8 cellular contexts compared by ENCODE assay signal in genomic region chr14:67413806-67414769, GRCh38. TPM values are rescaled to one million over a fixed set of nuclear protein-coding genes. Genes with fewer than 3 reads are reported as not detected.
DNase-seq lines count a peak whose midpoint lies in the region; ATAC-seq and TF ChIP-seq lines count a peak whose summit lies in the region.

No MANE protein-coding gene starts in this region.

- peaks cover 5 to 25% (median 13%) of the 10 kb centered on the region in 9 donors for H3K27me3 ChIP-seq in heart left ventricle

- no peak overlapping the region for H3K4me3 ChIP-seq in heart left ventricle
- H3K4me3 ChIP-seq in fibroblast of villous mesenchyme (ENCODE audit: low read depth, low read length) = no peak overlapping the region

- no peaks in the 10 kb centered on the region for H3K36me3 ChIP-seq in heart left ventricle

- DNase-seq in heart left ventricle = peak in 1 of 5 donors; percentile 56
- DNase-seq in Right ventricle myocardium superior = no peak
- peak; percentile 77 for DNase-seq in T1000 (lab: John Stamatoyannopoulos, UW)
- peak; percentile 43 for DNase-seq in fibroblast of villous mesenchyme (ENCODE audit: low read depth)
- peak; percentile 63 for DNase-seq in stimulated activated naive CD8-positive, alpha-beta T cell treated with anti-CD3 and anti-CD28 coated beads, Interleukin-15, Interleukin-2, amounts not matched to agents 100 U/mL and 50 U/mL, for 24 hours
- no peak for DNase-seq in ureter (ENCODE audit: low spot score)
- no peak for DNase-seq in putamen (ENCODE audit: low spot score)

- H3K4me1 ChIP-seq in heart left ventricle = peaks cover 0 to 17% (median 6%) of the 10 kb centered on the region in 12 donors

- TF ChIP-seq POLR2A in heart left ventricle (IDR thresholded peaks at IDR 0.05) = no peak

- intact Hi-C loops in heart left ventricle (cut with DNase I) (no loop called here), Right ventricle myocardium superior (cut with DNase I) (no loop called here)

- peak in 3 of 4 donors; percentile 66 to 77 (median 69) for ATAC-seq in heart left ventricle
- no peak for ATAC-seq in Right ventricle myocardium superior (ENCODE audit: poor library complexity)
- ATAC-seq in stimulated activated naive CD8-positive, alpha-beta T cell treated with anti-CD3 and anti-CD28 coated beads, Interleukin-15, Interleukin-2, amounts not matched to agents 100 U/mL and 50 U/mL, for 24 hours = peak; percentile 95
- ATAC-seq in HG03457 (IDR thresholded peaks at IDR 0.05; ENCODE audit: unreplicated experiment) = no peak

- peak overlapping the region in 2 of 12 donors; percentile 17 to 28 for H3K27ac ChIP-seq in heart left ventricle

- no peaks in the 10 kb centered on the region for H3K9me3 ChIP-seq in heart left ventricle

- WGBS in heart left ventricle, 4 donors = 29 to 41% (median 36%) methylated on average over 3 of the region's 3 CpGs

- TF ChIP-seq CTCF in heart left ventricle (IDR thresholded peaks at IDR 0.05) (no peak), fibroblast of villous mesenchyme (IDR thresholded peaks at IDR 0.05; ENCODE audit: insufficient read depth, low read depth, low read length) (no peak)

RNA-seq across cellular contexts. Expression of gene PLEK2, which starts 2.1 kb away (rescaled TPM):
- total RNA-seq in heart left ventricle (1 to 10 TPM in 2 of 9 donors, under 1 TPM in 3, not detected in 4; 0.30 to 2.6 (median 0.90) TPM), Right ventricle myocardium superior (not detected), fibroblast of villous mesenchyme (2.2 and 4.5 TPM in 2 replicates), ureter (21.7 TPM)
- polyA plus RNA-seq in heart left ventricle = under 1 TPM; 0.76 to 0.87 TPM

RNA-seq across cellular contexts. Expression of gene EIF2S1, which starts 54.0 kb away (rescaled TPM):
- total RNA-seq in heart left ventricle (100 to 1,000 TPM in 1 of 9 donors, 10 to 100 TPM in 8; 67.3 to 103 (median 91.7) TPM), Right ventricle myocardium superior (93.1 TPM), fibroblast of villous mesenchyme (176 and 221 TPM in 2 replicates), ureter (75.9 TPM)
- 100 to 1,000 TPM in 1 of 2 donors, 10 to 100 TPM in 1; 37.6 to 232 TPM for polyA plus RNA-seq in heart left ventricle

RNA-seq across cellular contexts. Expression of gene ATP6V1D, which starts 54.5 kb away (rescaled TPM):
- total RNA-seq in heart left ventricle (100 to 1,000 TPM; 106 to 211 (median 167) TPM), Right ventricle myocardium superior (154 TPM), fibroblast of villous mesenchyme (109 and 168 TPM in 2 replicates), ureter (65.2 TPM)
- polyA plus RNA-seq in heart left ventricle = 100 to 1,000 TPM; 130 to 169 TPM

Comparison
In these comparisons a context has a peak if more than half of its experiments do, and no peak if none do; other contexts are left out.
1. ATAC-seq: peak in heart left ventricle (3 of 4) and stimulated activated naive CD8-positive, alpha-beta T cell treated with anti-CD3 and anti-CD28 coated beads, Interleukin-15, Interleukin-2, amounts not matched to agents 100 U/mL and 50 U/mL, for 24 hours (single experiment); none in Right ventricle myocardium superior (single experiment) and HG03457 (single experiment).
2. DNase-seq: peak in T1000 (single experiment), fibroblast of villous mesenchyme (single experiment) and stimulated activated naive CD8-positive, alpha-beta T cell treated with anti-CD3 and anti-CD28 coated beads, Interleukin-15, Interleukin-2, amounts not matched to agents 100 U/mL and 50 U/mL, for 24 hours (single experiment); none in Right ventricle myocardium superior (single experiment), ureter (single experiment) and putamen (single experiment).